Comparison of ENCODE assay signal across 11 cellular contexts in the genomic region with DNA sequence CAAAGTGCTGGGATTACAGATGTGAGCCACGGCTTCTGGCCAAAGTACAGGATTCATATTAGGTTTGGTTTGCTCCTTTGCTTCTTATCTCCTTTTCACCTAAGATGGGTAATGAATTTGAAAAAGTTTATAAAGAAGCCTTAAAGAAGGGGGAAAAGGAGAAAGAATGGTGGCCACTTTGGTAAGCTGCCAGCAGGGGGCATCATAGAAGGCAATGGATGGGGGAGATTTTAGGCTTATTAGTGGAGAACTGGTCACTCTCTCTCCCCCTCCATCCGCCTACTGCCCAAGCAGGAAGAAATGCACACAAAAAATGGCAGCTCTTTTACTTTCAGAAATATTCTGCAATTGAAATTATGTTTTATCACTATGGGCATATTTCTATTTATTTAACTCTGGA. TPM values are rescaled to one million over a fixed set of nuclear protein-coding genes. Genes with fewer than 3 reads are reported as not detected.
DNase-seq lines count a peak whose midpoint lies in the region; ATAC-seq, FAIRE-seq and TF ChIP-seq lines count a peak whose summit lies in the region.
"Had no signal": no experiment of that assay in that cellular context is flagged by ENCODE, and none has a peak within 500 bp of the region (broad histone marks: within the 10 kb centered on the region; RNA-seq: fewer than 3 reads in every experiment).

No MANE protein-coding gene starts in this region.

- 88% methylated on average over 2 of the region's 2 CpGs for WGBS in A549 (ENCODE audit: missing lambda C conversion rate)
- WGBS in spleen, 5 donors, result 87 to 95% (median 88%) methylated on average over 2 of the region's 2 CpGs

- no peak overlapping the region for H3K4me3 ChIP-seq in A549
- no peak overlapping the region for H3K4me3 ChIP-seq in spleen

- no peaks in the 10 kb centered on the region for H3K27me3 ChIP-seq in spleen (replicated peaks in 1 of 7)

- no peak for TF ChIP-seq EP300 in A549 (IDR thresholded peaks at IDR 0.05)

- H3K36me3 ChIP-seq in spleen, result peaks cover 0 to 3% (median 0%) of the 10 kb centered on the region in 6 donors

- no peaks in the 10 kb centered on the region for H3K9me3 ChIP-seq in A549
- H3K9me3 ChIP-seq in spleen, result no peaks in the 10 kb centered on the region

- intact Hi-C loops in spleen (cut with DNase I; ENCODE audit: low total_unique reads), result no loop called here

- H3K4me2 ChIP-seq in A549, result no peak overlapping the region

- CTCF ChIA-PET in A549 (lab: Yijun Ruan, JAX), result interaction anchor here (0.9 to 1.3 kb wide), 2 partner anchors 186 to 199 kb away, joined by 3 read pairs; no protein-coding TSS in a partner anchor

- H3K4me1 ChIP-seq in A549 (no peaks in the 10 kb centered on the region), spleen (peaks cover 0 to 25% (median 7%) of the 10 kb centered on the region in 6 donors)

- ATAC-seq in A549 (no peak), GM18867 (IDR thresholded peaks at IDR 0.05; ENCODE audit: unreplicated experiment) (no peak), HG03025 (IDR thresholded peaks at IDR 0.05; ENCODE audit: low FRiP score, unreplicated experiment) (no peak)

- H3K27ac ChIP-seq in A549 (no peak overlapping the region), spleen (peak overlapping the region in 1 of 8 donors; percentile 5)

- no peak for FAIRE-seq in A549 (lab: Jason Lieb, UNC)

- POLR2A ChIA-PET in A549 (lab: Yijun Ruan, JAX), result no interaction called here

- no peak for TF ChIP-seq POLR2A in A549 (IDR thresholded peaks at IDR 0.05; ENCODE audit: low read length)
- TF ChIP-seq POLR2A in spleen (IDR thresholded peaks at IDR 0.05), result no peak

- TF ChIP-seq RAD21 in A549 (conservative IDR thresholded peaks at IDR 0.05 in 1 of 2, IDR thresholded peaks at IDR 0.05 in 1 of 2), result no peak

- in situ Hi-C loops in SK-MEL-5 (cut with HindIII; ENCODE audit: low pct_unique_long_range_greater_than_20kb, low sequenced_read_pairs), result no loop called here

- 0 out of 3 replicates have a peak, but pooled peaks have one; percentile 13 for TF ChIP-seq CTCF in A549 (IDR thresholded peaks at IDR 0.05)
- peak; percentile 34 for TF ChIP-seq CTCF in GM10266 (IDR thresholded peaks at IDR 0.05; ENCODE audit: control insufficient read depth, insufficient read depth, low read depth, missing control alignments)
- TF ChIP-seq CTCF in spleen (IDR thresholded peaks at IDR 0.05 in 8 of 11, conservative IDR thresholded peaks at IDR 0.05 in 3 of 11), result peak in 5 of 11 experiments; percentile 8 to 36 (median 33)

- peak in 1 of 2 experiments; percentile 7 for DNase-seq in A549 (ENCODE audit: low read depth in 1 of 2, low spot score in 1 of 2)
- peak; percentile 12 for DNase-seq in GM10266 (ENCODE audit: extremely low spot score)
- DNase-seq in SK-MEL-5 (ENCODE audit: low read depth, low spot score), result peak; percentile 52
- peak; percentile 16 for DNase-seq in iPS DF 4.7 (ENCODE audit: extremely low read depth, low spot score)
- DNase-seq in spleen, result no peak
- DNase-seq in cerebellar nuclear complex (lab: John Stamatoyannopoulos, UW), result no peak
- DNase-seq: effector memory CD4-positive, alpha-beta T cell; NCI-H1930 had no signal

TF ChIP-seq in A549, 52 proteins besides CTCF, POLR2A, EP300 and RAD21:
- TF ChIP-seq KDM5A (IDR thresholded peaks at IDR 0.05), result no peak
- TF ChIP-seq, protein P1, sequence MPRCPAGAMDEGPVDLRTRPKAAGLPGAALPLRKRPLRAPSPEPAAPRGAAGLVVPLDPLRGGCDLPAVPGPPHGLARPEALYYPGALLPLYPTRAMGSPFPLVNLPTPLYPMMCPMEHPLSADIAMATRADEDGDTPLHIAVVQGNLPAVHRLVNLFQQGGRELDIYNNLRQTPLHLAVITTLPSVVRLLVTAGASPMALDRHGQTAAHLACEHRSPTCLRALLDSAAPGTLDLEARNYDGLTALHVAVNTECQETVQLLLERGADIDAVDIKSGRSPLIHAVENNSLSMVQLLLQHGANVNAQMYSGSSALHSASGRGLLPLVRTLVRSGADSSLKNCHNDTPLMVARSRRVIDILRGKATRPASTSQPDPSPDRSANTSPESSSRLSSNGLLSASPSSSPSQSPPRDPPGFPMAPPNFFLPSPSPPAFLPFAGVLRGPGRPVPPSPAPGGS (IDR thresholded peaks at IDR 0.05), result no peak
- TF ChIP-seq JUNB (IDR thresholded peaks at IDR 0.05), result no peak
- TF ChIP-seq MYC (IDR thresholded peaks at IDR 0.05; ENCODE audit: borderline replicate concordance, low read length), result no peak
- TF ChIP-seq FOSB (CRISPR knock-in tag; IDR thresholded peaks at IDR 0.05), result no peak
- TF ChIP-seq EHMT2 (IDR thresholded peaks at IDR 0.05; ENCODE audit: low read depth), result no peak
- no peak for TF ChIP-seq ZC3H11A (IDR thresholded peaks at IDR 0.05)
- TF ChIP-seq RFX5 (IDR thresholded peaks at IDR 0.05), result no peak
- TF ChIP-seq SMC3 (IDR thresholded peaks at IDR 0.05), result no peak
- no peak for TF ChIP-seq CBX8 (IDR thresholded peaks at IDR 0.05)
- TF ChIP-seq KDM1A (IDR thresholded peaks at IDR 0.05; ENCODE audit: low read depth), result no peak
- TF ChIP-seq RARB (CRISPR knock-in tag; IDR thresholded peaks at IDR 0.05), result no peak
- TF ChIP-seq HOXA7 (CRISPR knock-in tag; IDR thresholded peaks at IDR 0.05), result no peak
- TF ChIP-seq, protein P2, sequence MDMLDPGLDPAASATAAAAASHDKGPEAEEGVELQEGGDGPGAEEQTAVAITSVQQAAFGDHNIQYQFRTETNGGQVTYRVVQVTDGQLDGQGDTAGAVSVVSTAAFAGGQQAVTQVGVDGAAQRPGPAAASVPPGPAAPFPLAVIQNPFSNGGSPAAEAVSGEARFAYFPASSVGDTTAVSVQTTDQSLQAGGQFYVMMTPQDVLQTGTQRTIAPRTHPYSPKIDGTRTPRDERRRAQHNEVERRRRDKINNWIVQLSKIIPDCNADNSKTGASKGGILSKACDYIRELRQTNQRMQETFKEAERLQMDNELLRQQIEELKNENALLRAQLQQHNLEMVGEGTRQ (IDR thresholded peaks at IDR 0.05), result no peak
- TF ChIP-seq ESRRA (IDR thresholded peaks at IDR 0.05; ENCODE audit: borderline replicate concordance, low read length), result no peak
- TF ChIP-seq, protein P3, sequence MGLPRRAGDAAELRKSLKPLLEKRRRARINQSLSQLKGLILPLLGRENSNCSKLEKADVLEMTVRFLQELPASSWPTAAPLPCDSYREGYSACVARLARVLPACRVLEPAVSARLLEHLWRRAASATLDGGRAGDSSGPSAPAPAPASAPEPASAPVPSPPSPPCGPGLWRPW (IDR thresholded peaks at IDR 0.05), result no peak
- TF ChIP-seq FOSL2 (IDR thresholded peaks at IDR 0.05), result no peak
- no peak for TF ChIP-seq FOSL2 (CRISPR knock-in tag; IDR thresholded peaks at IDR 0.05)
- TF ChIP-seq, protein P4, sequence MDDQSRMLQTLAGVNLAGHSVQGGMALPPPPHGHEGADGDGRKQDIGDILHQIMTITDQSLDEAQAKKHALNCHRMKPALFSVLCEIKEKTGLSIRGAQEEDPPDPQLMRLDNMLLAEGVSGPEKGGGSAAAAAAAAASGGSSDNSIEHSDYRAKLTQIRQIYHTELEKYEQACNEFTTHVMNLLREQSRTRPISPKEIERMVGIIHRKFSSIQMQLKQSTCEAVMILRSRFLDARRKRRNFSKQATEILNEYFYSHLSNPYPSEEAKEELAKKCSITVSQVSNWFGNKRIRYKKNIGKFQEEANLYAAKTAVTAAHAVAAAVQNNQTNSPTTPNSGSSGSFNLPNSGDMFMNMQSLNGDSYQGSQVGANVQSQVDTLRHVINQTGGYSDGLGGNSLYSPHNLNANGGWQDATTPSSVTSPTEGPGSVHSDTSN (IDR thresholded peaks at IDR 0.05), result no peak

RNA-seq across cellular contexts. Expression of a gene that starts 32.0 kb away (rescaled TPM):
- polyA plus RNA-seq in A549 (2011; rRNA removed) (not detected in 2 replicates), A549 (2017; fragmentation: RNase III; extraction: RNeasy Plus Mini Kit Qiagen cat#74134 plus additional on column Dnase treatment) (not detected in 3 replicates), spleen (100 to 1,000 TPM in 1 of 3 donors, 10 to 100 TPM in 2; 27.2 to 112 (median 54.5) TPM)
- polyA plus RNA-seq in A549 (2012; cell fraction: cytosol; rRNA removed), result not detected in 2 replicates
- polyA plus RNA-seq in A549 (2012; cell fraction: nucleus; rRNA removed), result not detected in 2 replicates
- polyA minus RNA-seq in A549 (2011; rRNA and poly(A)+ RNA removed), result not detected in 2 replicates
- 0.11 TPM in 1 of 2 replicates, not detected in the other for total RNA-seq in SK-MEL-5 (2014; rRNA removed; shearing (Covaris generic))
- polyA plus RNA-seq in SK-MEL-5 (2015; cell fraction: cytosol; rRNA removed), result 0.04 TPM in 1 of 2 replicates, not detected in the other
- 14.0 TPM in 1 of 2 replicates, not detected in the other for polyA plus RNA-seq in SK-MEL-5 (2015; cell fraction: nucleus; rRNA removed)
- 100 to 1,000 TPM in 3 of 7 donors, 10 to 100 TPM in 4; 67.8 to 318 (median 95.8) TPM for total RNA-seq in spleen
- total RNA-seq: activated CD8-positive, alpha-beta memory T cell treated with anti-CD3 and anti-CD28 coated beads for 36 hours had no signal

Comparison
In these comparisons a context has a peak if more than half of its experiments do, and no peak if none do; other contexts are left out.
1. DNase-seq: peak in GM10266 (single experiment), SK-MEL-5 (single experiment) and iPS DF 4.7 (single experiment); none in spleen (single experiment) and cerebellar nuclear complex (0 of 2).
2. RNA of a gene that starts 32.0 kb away (total RNA-seq): 67.8 to 318 TPM in spleen; 0.11 TPM in SK-MEL-5; every median in the first group is over 10 times any median in the second.